ENCODE assay signal across 11 cellular contexts in genomic region chr1:78370356-78370755, GRCh38.
DNase-seq lines count a peak whose midpoint lies in the region; ATAC-seq and TF ChIP-seq lines count a peak whose summit lies in the region.
"Had no signal": no experiment of that assay in that cellular context is flagged by ENCODE, and none has a peak within 500 bp of the region (broad histone marks: within the 10 kb centered on the region; RNA-seq: fewer than 3 reads in every experiment).

No MANE protein-coding gene starts in this region.

- TF ChIP-seq CTCF in sigmoid colon (IDR thresholded peaks at IDR 0.05) (no peak), gastrocnemius medialis (IDR thresholded peaks at IDR 0.05 in 4 of 5, conservative IDR thresholded peaks at IDR 0.05 in 1 of 5) (no peak), WTC11 (IDR thresholded peaks at IDR 0.05) (no peak)

- TF ChIP-seq EP300 in sigmoid colon (IDR thresholded peaks at IDR 0.05): no peak

- H3K27ac ChIP-seq in sigmoid colon (no peak overlapping the region), gastrocnemius medialis (no peak overlapping the region)
- H3K27ac ChIP-seq: psoas muscle, thoracic aorta had no signal

- in situ Hi-C loops in gastrocnemius medialis (cut with MboI; ENCODE audit: low sequenced_read_pairs in 4 of 4): no loop called here

- no peak overlapping the region for H3K27ac Mint-ChIP-seq in WTC11
- H3K27ac Mint-ChIP-seq: CD8-positive, alpha-beta T cell had no signal

- DNase-seq in GM03348 (ENCODE audit: low spot score): peak; percentile 22
- peak; percentile 55 for DNase-seq in fibroblast of gingiva (ENCODE audit: low read depth)
- DNase-seq in sigmoid colon: no peak
- no peak for DNase-seq in gastrocnemius medialis
- no peak for DNase-seq in WTC11 (ENCODE audit: low spot score)
- DNase-seq: CD8-positive, alpha-beta T cell; psoas muscle had no signal

- POLR2A ChIA-PET in WTC11 (lab: Charles Lee): no interaction called here

- H3K4me3 Mint-ChIP-seq in WTC11: no peak overlapping the region
- H3K4me3 Mint-ChIP-seq: CD8-positive, alpha-beta T cell had no signal

- ATAC-seq in GM21737 (IDR thresholded peaks at IDR 0.05; ENCODE audit: unreplicated experiment) (peak; percentile 77), HG03521 (IDR thresholded peaks at IDR 0.05; ENCODE audit: unreplicated experiment) (peak; percentile 59), gastrocnemius medialis (no peak), GM21367 (IDR thresholded peaks at IDR 0.05; ENCODE audit: unreplicated experiment) (no peak), WTC11 (no peak)
- ATAC-seq: CD8-positive, alpha-beta T cell; psoas muscle had no signal

- H3K4me1 ChIP-seq in sigmoid colon (no peaks in the 10 kb centered on the region), gastrocnemius medialis (no peaks in the 10 kb centered on the region)
- H3K4me1 ChIP-seq: psoas muscle had no signal

- H3K36me3 ChIP-seq in sigmoid colon (no peaks in the 10 kb centered on the region), gastrocnemius medialis (no peaks in the 10 kb centered on the region)
- H3K36me3 ChIP-seq: thoracic aorta had no signal

- H3K9me3 ChIP-seq in sigmoid colon (no peaks in the 10 kb centered on the region), gastrocnemius medialis (no peaks in the 10 kb centered on the region)
- H3K9me3 ChIP-seq: psoas muscle, thoracic aorta had no signal

- no peaks in the 10 kb centered on the region for H3K4me1 Mint-ChIP-seq in WTC11

- no peaks in the 10 kb centered on the region for H3K9me3 Mint-ChIP-seq in WTC11
- H3K9me3 Mint-ChIP-seq: CD8-positive, alpha-beta T cell had no signal

- no peaks in the 10 kb centered on the region for H3K36me3 Mint-ChIP-seq in WTC11
- H3K36me3 Mint-ChIP-seq: CD8-positive, alpha-beta T cell had no signal

- 38 to 55% methylated on average over 2 of the region's 2 CpGs for WGBS in sigmoid colon, 2 donors

- peaks cover 3% of the 10 kb centered on the region for H3K27me3 Mint-ChIP-seq in WTC11 (ENCODE audit: low read depth)

- H3K4me3 ChIP-seq in sigmoid colon: no peak overlapping the region
- H3K4me3 ChIP-seq in gastrocnemius medialis: no peak overlapping the region
- H3K4me3 ChIP-seq: psoas muscle, thoracic aorta had no signal

- intact Hi-C loops in sigmoid colon (cut with DNase I) (no loop called here), gastrocnemius medialis (cut with DNase I; ENCODE audit: low total_unique reads) (no loop called here)

- CTCF ChIA-PET in WTC11 (lab: Charles Lee): no interaction called here

- no peak for TF ChIP-seq POLR2A in sigmoid colon (IDR thresholded peaks at IDR 0.05)
- no peak for TF ChIP-seq POLR2A in gastrocnemius medialis (IDR thresholded peaks at IDR 0.05)

- H3K27me3 ChIP-seq in sigmoid colon: no peaks in the 10 kb centered on the region
- no peaks in the 10 kb centered on the region for H3K27me3 ChIP-seq in gastrocnemius medialis

TF ChIP-seq in WTC11, 78 proteins besides CTCF, POLR2A, EP300 and RAD21:
- TF ChIP-seq KAT7 (CRISPR knock-in tag; IDR thresholded peaks at IDR 0.05; ENCODE audit: borderline replicate concordance) (no peak), CREB1 (CRISPR knock-in tag; IDR thresholded peaks at IDR 0.05) (no peak), GABPB1 (CRISPR knock-in tag; IDR thresholded peaks at IDR 0.05) (no peak), TCF7 (CRISPR knock-in tag; IDR thresholded peaks at IDR 0.05; ENCODE audit: low read depth) (no peak), STAT6 (CRISPR knock-in tag; conservative IDR thresholded peaks at IDR 0.05; ENCODE audit: low read depth) (no peak), NR2C2 (CRISPR knock-in tag; IDR thresholded peaks at IDR 0.05) (no peak), NR1H2 (CRISPR knock-in tag; IDR thresholded peaks at IDR 0.05) (no peak), PREB (CRISPR knock-in tag; IDR thresholded peaks at IDR 0.05; ENCODE audit: borderline replicate concordance) (no peak), ESRRA (CRISPR knock-in tag; IDR thresholded peaks at IDR 0.05; ENCODE audit: borderline replicate concordance) (no peak), ZNF423 (CRISPR knock-in tag; IDR thresholded peaks at IDR 0.05) (no peak), ZNF232 (CRISPR knock-in tag; IDR thresholded peaks at IDR 0.05) (no peak), GRHL2 (CRISPR knock-in tag; IDR thresholded peaks at IDR 0.05; ENCODE audit: insufficient replicate concordance, severe bottlenecking) (no peak)

Comparison
In these comparisons a context has a peak if more than half of its experiments do, and no peak if none do; other contexts are left out.
1. DNase-seq: peak in GM03348 (single experiment) and fibroblast of gingiva (single experiment); none in sigmoid colon (single experiment), gastrocnemius medialis (0 of 2) and WTC11 (single experiment).
2. ATAC-seq: peak in GM21737 (single experiment) and HG03521 (single experiment); none in gastrocnemius medialis (0 of 2), GM21367 (single experiment) and WTC11 (single experiment).